In genomic region chr1:180953791-180954721, GRCh38 we compare ENCODE assay signal across 8 cellular contexts. TPM values are rescaled to one million over a fixed set of nuclear protein-coding genes. Genes with fewer than 3 reads are reported as not detected.
DNase-seq lines count a peak whose midpoint lies in the region; ATAC-seq and TF ChIP-seq lines count a peak whose summit lies in the region.

No MANE protein-coding gene starts in this region.

- H3K36me3 ChIP-seq in aorta (ENCODE audit: control insufficient read depth in 1 of 2, insufficient read depth in 2 of 2, low read length in 1 of 2), result no peaks in the 10 kb centered on the region

- intact Hi-C loops in aorta (cut with DNase I), result loop anchor here (10.0 kb wide), 2 partner anchors 61 to 191 kb away; no protein-coding TSS in a partner anchor

- H3K4me1 ChIP-seq in foreskin keratinocyte (peaks cover 5% of the 10 kb centered on the region), aorta (ENCODE audit: control insufficient read depth in 1 of 2, insufficient read depth in 2 of 2, low read length in 2 of 2) (no peaks in the 10 kb centered on the region)

- no peak for TF ChIP-seq CTCF in foreskin keratinocyte (conservative IDR thresholded peaks at IDR 0.05)

- WGBS in aorta, 2 donors, result 8 to 9% methylated on average over 67 to 94 of the region's 94 CpGs

- no peaks in the 10 kb centered on the region for H3K9me3 ChIP-seq in aorta (ENCODE audit: control insufficient read depth, low read length)

- H3K27ac ChIP-seq in foreskin keratinocyte, result no peak overlapping the region
- no peak overlapping the region for H3K27ac ChIP-seq in aorta (ENCODE audit: low read depth in 1 of 2, low read length in 2 of 2)

- H3K4me3 ChIP-seq in aorta (ENCODE audit: low read length in 2 of 2), result peak overlapping the region; percentile 22 to 35

- DNase-seq in DMS153 treated with DMSO at 0.1 percent for 48 hours (lab: John Stamatoyannopoulos, UW; ENCODE audit: unreplicated experiment), result peak; percentile 48
- peak; percentile 79 to 96 for DNase-seq in NCI-H526 (lab: John Stamatoyannopoulos, UW)
- DNase-seq in activated T-helper 1 cell treated with anti-CD3 and anti-CD28 coated beads, Interleukin-2, amount 50 U/mL, for 16 hours (ENCODE audit: low read depth in 1 of 2, low spot score in 1 of 2), result peak; percentile 37 to 47
- DNase-seq in foreskin keratinocyte, result no peak
- peak; percentile 78 for DNase-seq in retina
- DNase-seq in aorta, result peak; percentile 80 to 91
- no peak for DNase-seq in dedifferentiated amniotic fluid mesenchymal stem cell (ENCODE audit: extremely low spot score)

- H3K27me3 ChIP-seq in foreskin keratinocyte (no peaks in the 10 kb centered on the region), aorta (ENCODE audit: control insufficient read depth in 1 of 2, insufficient read depth in 2 of 2, low read length in 1 of 2) (no peaks in the 10 kb centered on the region)

- peak; percentile 49 for ATAC-seq in GM21717 (IDR thresholded peaks at IDR 0.05; ENCODE audit: unreplicated experiment)
- peak; percentile 49 for ATAC-seq in foreskin keratinocyte
- ATAC-seq in aorta (ENCODE audit: low FRiP score), result peak; percentile 81

RNA-seq across cellular contexts. Expression of gene KIAA1614, which starts 41.4 kb away (rescaled TPM):
- total RNA-seq in foreskin keratinocyte (1.6 and 1.7 TPM in 2 replicates), aorta (10 to 100 TPM in 1 of 2 donors, 1 to 10 TPM in 1; 9.8 to 10.5 TPM)
- polyA plus RNA-seq in foreskin keratinocyte (0.90 and 1.3 TPM in 2 replicates), aorta (1 to 10 TPM; 4.3 to 8.1 TPM)

Comparison
In these comparisons a context has a peak if more than half of its experiments do, and no peak if none do; other contexts are left out.
1. DNase-seq: peak in DMS153 treated with DMSO at 0.1 percent for 48 hours (single experiment), NCI-H526 (2 of 2), activated T-helper 1 cell treated with anti-CD3 and anti-CD28 coated beads, Interleukin-2, amount 50 U/mL, for 16 hours (2 of 2), retina (single experiment) and aorta (2 of 2); none in foreskin keratinocyte (0 of 2) and dedifferentiated amniotic fluid mesenchymal stem cell (single experiment).
2. Peak in every context shown above with its lines, with median percentiles within 50 percentile points of each other: ATAC-seq.